Comparison of ENCODE assay signal across 9 cellular contexts in the genomic region with DNA sequence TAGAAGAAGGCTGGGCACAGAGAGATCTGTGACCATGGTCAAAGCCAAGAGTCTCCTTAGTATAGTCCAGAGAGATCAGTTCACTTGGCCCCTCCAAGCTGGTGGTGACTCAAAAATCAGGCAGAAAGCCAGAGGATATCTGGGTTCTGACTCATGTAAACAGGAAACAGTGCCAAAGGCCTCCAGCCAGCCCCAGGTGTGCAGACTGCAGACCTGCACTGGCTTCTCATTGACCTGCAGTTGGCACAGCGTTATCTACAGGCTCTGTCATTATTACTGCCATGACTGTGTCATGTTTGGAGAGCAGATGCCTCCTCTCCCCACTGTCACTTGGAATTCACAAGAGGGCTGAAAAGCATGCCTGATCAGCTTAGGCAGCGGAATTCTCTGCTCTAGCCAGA.
DNase-seq lines count a peak whose midpoint lies in the region; ATAC-seq and TF ChIP-seq lines count a peak whose summit lies in the region.
"Had no signal": no experiment of that assay in that cellular context is flagged by ENCODE, and none has a peak within 500 bp of the region (broad histone marks: within the 10 kb centered on the region; RNA-seq: fewer than 3 reads in every experiment).

No MANE protein-coding gene starts in this region.

- ATAC-seq in GM18868 (IDR thresholded peaks at IDR 0.05; ENCODE audit: unreplicated experiment) (peak; percentile 45), Panc1 (peak; percentile 95), gastrocnemius medialis (peak; percentile 71 to 74)

- H3K4me1 ChIP-seq in Panc1 (ENCODE audit: control insufficient read depth, insufficient read depth, low read length) (peaks cover 30% of the 10 kb centered on the region), gastrocnemius medialis (peaks cover 17 to 41% of the 10 kb centered on the region in 2 donors)

- intact Hi-C loops in Panc1 (cut with micrococcal nuclease; ENCODE audit: unreplicated experiment): no loop called here
- intact Hi-C loops in gastrocnemius medialis (cut with DNase I; ENCODE audit: low total_unique reads): loop anchor here (10.0 kb wide), 1 partner anchor 299 kb away; a partner anchor contains a TSS

- TF ChIP-seq CTCF in Panc1 (IDR thresholded peaks at IDR 0.05) (no peak), foreskin fibroblast (IDR thresholded peaks at IDR 0.05; ENCODE audit: low read depth, low read length) (no peak), gastrocnemius medialis (IDR thresholded peaks at IDR 0.05 in 4 of 5, conservative IDR thresholded peaks at IDR 0.05 in 1 of 5) (no peak)

- peak overlapping the region; percentile 68 for H3K27ac ChIP-seq in Panc1 (ENCODE audit: low read length)
- H3K27ac ChIP-seq in gastrocnemius medialis: peak overlapping the region; percentile 58 to 73 (median 66)

- no peak for TF ChIP-seq POLR2A in gastrocnemius medialis (IDR thresholded peaks at IDR 0.05)

- DNase-seq in Panc1 (ENCODE audit: low read depth, low spot score): peak; percentile 81
- peak; percentile 87 to 94 for DNase-seq in foreskin fibroblast
- peak; percentile 50 to 58 for DNase-seq in gastrocnemius medialis
- no peak for DNase-seq in activated effector memory CD4-positive, alpha-beta T cell treated with Interleukin-2 at 50 U/mL for 16 hours
- DNase-seq in stimulated activated CD8-positive, alpha-beta memory T cell treated with anti-CD3 and anti-CD28 coated beads, Interleukin-4, amount 100 ng/mL, for 48 hours: no peak
- DNase-seq in stimulated activated CD4-positive, alpha-beta T cell treated with anti-CD3 and anti-CD28 coated beads, Interleukin-15, amount 100 ng/mL, for 24 hours: no peak
- no peak for DNase-seq in activated T-cell treated with anti-CD3 and anti-CD28 coated beads for 4 hours

- H3K9me3 ChIP-seq in Panc1 (ENCODE audit: control insufficient read depth, insufficient read depth, low read depth, low read length): no peaks in the 10 kb centered on the region
- H3K9me3 ChIP-seq in gastrocnemius medialis: no peaks in the 10 kb centered on the region

- POLR2A ChIA-PET in Panc1 (lab: Charles Lee): no interaction called here

- no peak overlapping the region for H3K4me3 ChIP-seq in Panc1 (ENCODE audit: low read depth in 2 of 2, low read length in 2 of 2)
- no peak overlapping the region for H3K4me3 ChIP-seq in foreskin fibroblast (ENCODE audit: low read depth in 1 of 2, low read length in 2 of 2)
- H3K4me3 ChIP-seq in gastrocnemius medialis: no peak overlapping the region
- H3K4me3 ChIP-seq: skin epidermis had no signal

- no peaks in the 10 kb centered on the region for H3K36me3 ChIP-seq in Panc1 (ENCODE audit: control insufficient read depth, insufficient read depth, low read length)
- no peaks in the 10 kb centered on the region for H3K36me3 ChIP-seq in gastrocnemius medialis

- in situ Hi-C loops in Panc1 (cut with HindIII; ENCODE audit: low pct_unique_long_range_greater_than_20kb, low sequenced_read_pairs): no loop called here
- in situ Hi-C loops in gastrocnemius medialis (cut with MboI; ENCODE audit: low sequenced_read_pairs in 4 of 4): loop anchor here in 3 of 4 donors (25.0 kb wide), 3 partner anchors 661 to 1461 kb away; a partner anchor contains a TSS

- CTCF ChIA-PET in Panc1 (lab: Charles Lee): interaction anchor here (1.2 kb wide), 1 partner anchor 47 kb away, joined by 5 read pairs; no protein-coding TSS in a partner anchor

- no TSS peak for BruUV-seq in Panc1 (replicated peaks; lab: Mats Ljungman, UMichigan)

- H3K27me3 ChIP-seq in Panc1 (ENCODE audit: control insufficient read depth, insufficient read depth, low read length) (no peaks in the 10 kb centered on the region), gastrocnemius medialis (no peaks in the 10 kb centered on the region)

Comparison
In these comparisons a context has a peak if more than half of its experiments do, and no peak if none do; other contexts are left out.
1. ATAC-seq: peak in every context shown above with its lines; median percentile 95 in Panc1; 72 in gastrocnemius medialis; 45 in GM18868.
2. DNase-seq: peak in Panc1 (single experiment), foreskin fibroblast (2 of 2) and gastrocnemius medialis (2 of 2); none in activated effector memory CD4-positive, alpha-beta T cell treated with Interleukin-2 at 50 U/mL for 16 hours (single experiment), stimulated activated CD8-positive, alpha-beta memory T cell treated with anti-CD3 and anti-CD28 coated beads, Interleukin-4, amount 100 ng/mL, for 48 hours (single experiment), stimulated activated CD4-positive, alpha-beta T cell treated with anti-CD3 and anti-CD28 coated beads, Interleukin-15, amount 100 ng/mL, for 24 hours (single experiment) and activated T-cell treated with anti-CD3 and anti-CD28 coated beads for 4 hours (single experiment).